Comparison of ENCODE assay signal across 1 cellular context in the genomic region with DNA sequence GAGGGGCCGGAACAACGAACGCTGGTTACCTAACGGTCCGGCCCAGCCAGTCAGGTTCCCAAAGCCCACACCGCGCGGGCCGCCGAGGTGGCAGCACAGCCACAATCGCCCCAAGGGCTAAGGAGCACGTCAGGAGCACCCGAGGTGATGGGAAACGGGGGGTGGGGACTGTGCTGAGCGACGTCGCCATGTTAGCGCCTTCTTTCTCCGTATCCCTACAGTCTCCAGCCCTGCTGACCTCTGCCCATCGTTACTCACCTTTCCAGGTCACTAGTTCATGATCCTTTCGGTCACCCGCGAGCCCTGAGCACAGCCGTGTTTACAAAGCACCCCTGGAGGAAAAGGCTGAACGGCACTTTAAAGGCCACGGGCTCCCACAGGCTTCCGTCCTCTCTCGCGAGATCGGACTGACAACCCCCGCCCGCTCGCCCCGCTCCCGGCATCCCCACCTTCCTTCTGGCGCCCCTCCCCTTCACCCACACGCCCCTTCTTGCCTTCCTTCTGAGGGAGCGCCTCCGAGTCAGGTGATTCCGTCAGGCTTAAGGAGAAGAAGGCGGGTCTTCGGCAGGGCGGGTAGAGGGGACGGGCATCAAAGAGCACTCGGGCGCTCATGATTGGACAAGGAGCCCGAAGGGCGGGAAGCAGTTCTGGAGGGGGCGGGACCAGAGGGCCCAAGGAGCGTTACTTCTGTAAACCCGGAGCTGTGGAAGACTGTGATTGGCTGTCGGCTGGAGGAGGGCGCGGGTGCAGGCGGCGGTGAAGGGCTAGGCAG.
TF ChIP-seq lines count a peak whose summit lies in the region.

A gene with protein sequence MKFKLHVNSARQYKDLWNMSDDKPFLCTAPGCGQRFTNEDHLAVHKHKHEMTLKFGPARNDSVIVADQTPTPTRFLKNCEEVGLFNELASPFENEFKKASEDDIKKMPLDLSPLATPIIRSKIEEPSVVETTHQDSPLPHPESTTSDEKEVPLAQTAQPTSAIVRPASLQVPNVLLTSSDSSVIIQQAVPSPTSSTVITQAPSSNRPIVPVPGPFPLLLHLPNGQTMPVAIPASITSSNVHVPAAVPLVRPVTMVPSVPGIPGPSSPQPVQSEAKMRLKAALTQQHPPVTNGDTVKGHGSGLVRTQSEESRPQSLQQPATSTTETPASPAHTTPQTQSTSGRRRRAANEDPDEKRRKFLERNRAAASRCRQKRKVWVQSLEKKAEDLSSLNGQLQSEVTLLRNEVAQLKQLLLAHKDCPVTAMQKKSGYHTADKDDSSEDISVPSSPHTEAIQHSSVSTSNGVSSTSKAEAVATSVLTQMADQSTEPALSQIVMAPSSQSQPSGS (minus strand): TSS at position 412 of the 772 bp plus-strand sequence. CDS start 31,760 bp downstream, outside the sequence.

TF ChIP-seq in HepG2, 621 proteins besides CTCF, POLR2A, EP300 and RAD21 (continued from another document and continues in another):
- TF ChIP-seq ZNF816 (CRISPR knock-in tag; IDR thresholded peaks at IDR 0.05; ENCODE audit: borderline replicate concordance) (no peak), ZNF878 (CRISPR knock-in tag; IDR thresholded peaks at IDR 0.05) (peak; percentile 92), RARG (CRISPR knock-in tag; IDR thresholded peaks at IDR 0.05; ENCODE audit: low read depth) (peak; percentile 79; the same call in 1 of the 2 replicates), RBM39 (IDR thresholded peaks at IDR 0.05; ENCODE audit: low read depth, low read length, poor library complexity, severe bottlenecking) (no peak), ZNF10 (CRISPR knock-in tag; IDR thresholded peaks at IDR 0.05; ENCODE audit: borderline replicate concordance, low read depth) (no peak), SRF (IDR thresholded peaks at IDR 0.05; ENCODE audit: low read depth, low read length) (no peak; the same call in 1 of the 2 replicates), POLR2AphosphoS2 (IDR thresholded peaks at IDR 0.05; ENCODE audit: low read depth, low read length) (peak; percentile 95), CEBPG (CRISPR knock-in tag; IDR thresholded peaks at IDR 0.05) (peak; percentile 26), KDM6A (CRISPR knock-in tag; IDR thresholded peaks at IDR 0.05; ENCODE audit: low read depth) (no peak), HOXA7 (CRISPR knock-in tag; IDR thresholded peaks at IDR 0.05) (no peak), AFF4 (CRISPR knock-in tag; IDR thresholded peaks at IDR 0.05) (peak; percentile 71; the same call in 1 of the 2 replicates), ZNF562 (CRISPR knock-in tag; IDR thresholded peaks at IDR 0.05; ENCODE audit: borderline replicate concordance) (no peak), HNRNPH1 (optimal IDR thresholded peaks at IDR 0.05; ENCODE audit: low read depth, low read length) (no peak), KDM5B (CRISPR knock-in tag; IDR thresholded peaks at IDR 0.05; ENCODE audit: borderline replicate concordance) (peak; percentile 80; the same call in 1 of the 2 replicates), XBP1 (CRISPR knock-in tag; IDR thresholded peaks at IDR 0.05) (no peak), ZNF598 (CRISPR knock-in tag; IDR thresholded peaks at IDR 0.05; ENCODE audit: borderline replicate concordance) (peak; percentile 86; the same call in 1 of the 2 replicates), RFX1 (IDR thresholded peaks at IDR 0.05) (no peak), ARNT2 (CRISPR knock-in tag; IDR thresholded peaks at IDR 0.05; ENCODE audit: low read depth) (peak; percentile 94), ZNF720 (CRISPR knock-in tag; IDR thresholded peaks at IDR 0.05) (0 out of 2 replicates have a peak, but pooled peaks have one; percentile 36), ZNF337 (CRISPR knock-in tag; IDR thresholded peaks at IDR 0.05; ENCODE audit: borderline replicate concordance, low read depth) (peak; percentile 81; the same call in 1 of the 2 replicates), CBX5 (CRISPR knock-in tag; IDR thresholded peaks at IDR 0.05; ENCODE audit: borderline replicate concordance) (0 out of 2 replicates have a peak, but pooled peaks have one; percentile 89), BHLHE40 (IDR thresholded peaks at IDR 0.05; ENCODE audit: low read length) (0 out of 2 replicates have a peak, but pooled peaks have one; percentile 23), CEBPB (IDR thresholded peaks at IDR 0.05; ENCODE audit: borderline replicate concordance, low read depth, low read length) (no peak), ZNF350 (CRISPR knock-in tag; IDR thresholded peaks at IDR 0.05; ENCODE audit: borderline replicate concordance, low read depth) (peak; percentile 74; the same call in 1 of the 2 replicates), POLR2AphosphoS5 (IDR thresholded peaks at IDR 0.05; ENCODE audit: low read depth, low read length) (peak; percentile 78; the same call in 1 of the 2 replicates), SNAPC2 (CRISPR knock-in tag; IDR thresholded peaks at IDR 0.05) (no peak; the same call in 1 of the 2 replicates), SMARCC2 (IDR thresholded peaks at IDR 0.05) (no peak), ZNF772 (CRISPR knock-in tag; IDR thresholded peaks at IDR 0.05) (peak; percentile 73), ELF3 (CRISPR knock-in tag; IDR thresholded peaks at IDR 0.05) (peak; percentile 87), TBP (CRISPR knock-in tag; IDR thresholded peaks at IDR 0.05) (no peak), LRRFIP1 (CRISPR knock-in tag; conservative IDR thresholded peaks at IDR 0.05) (no peak; the same call in 1 of the 2 replicates), ZBTB39 (CRISPR knock-in tag; IDR thresholded peaks at IDR 0.05) (no peak; the same call in 1 of the 2 replicates), PLRG1 (conservative IDR thresholded peaks at IDR 0.05) (no peak), RFX5 (IDR thresholded peaks at IDR 0.05; ENCODE audit: low read depth, low read length) (peak; percentile 40; the same call in 1 of the 2 replicates), RXRB (CRISPR knock-in tag; IDR thresholded peaks at IDR 0.05; ENCODE audit: borderline replicate concordance) (peak; percentile 35; the same call in 1 of the 2 replicates), HNF4A (CRISPR knock-in tag; IDR thresholded peaks at IDR 0.05) (peak; percentile 62), HIVEP1 (CRISPR knock-in tag; IDR thresholded peaks at IDR 0.05) (peak; percentile 58; the same call in 1 of the 2 replicates), ZFP36 (IDR thresholded peaks at IDR 0.05; ENCODE audit: borderline replicate concordance, low read depth, low read length, partially characterized antibody) (no peak), RFX3 (CRISPR knock-in tag; IDR thresholded peaks at IDR 0.05) (no peak), SAFB2 (CRISPR knock-in tag; IDR thresholded peaks at IDR 0.05; ENCODE audit: borderline replicate concordance, low read depth) (peak; percentile 60; the same call in 1 of the 2 replicates)
- TF ChIP-seq, protein P1, sequence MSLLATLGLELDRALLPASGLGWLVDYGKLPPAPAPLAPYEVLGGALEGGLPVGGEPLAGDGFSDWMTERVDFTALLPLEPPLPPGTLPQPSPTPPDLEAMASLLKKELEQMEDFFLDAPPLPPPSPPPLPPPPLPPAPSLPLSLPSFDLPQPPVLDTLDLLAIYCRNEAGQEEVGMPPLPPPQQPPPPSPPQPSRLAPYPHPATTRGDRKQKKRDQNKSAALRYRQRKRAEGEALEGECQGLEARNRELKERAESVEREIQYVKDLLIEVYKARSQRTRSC (CRISPR knock-in tag; IDR thresholded peaks at IDR 0.05; ENCODE audit: low read depth): 0 out of 2 replicates have a peak, but pooled peaks have one; percentile 68
- TF ChIP-seq, protein P2, sequence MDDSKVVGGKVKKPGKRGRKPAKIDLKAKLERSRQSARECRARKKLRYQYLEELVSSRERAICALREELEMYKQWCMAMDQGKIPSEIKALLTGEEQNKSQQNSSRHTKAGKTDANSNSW (CRISPR knock-in tag; IDR thresholded peaks at IDR 0.05; ENCODE audit: borderline replicate concordance): peak; percentile 71; the same call in 1 of the 2 replicates
- TF ChIP-seq, protein P3, sequence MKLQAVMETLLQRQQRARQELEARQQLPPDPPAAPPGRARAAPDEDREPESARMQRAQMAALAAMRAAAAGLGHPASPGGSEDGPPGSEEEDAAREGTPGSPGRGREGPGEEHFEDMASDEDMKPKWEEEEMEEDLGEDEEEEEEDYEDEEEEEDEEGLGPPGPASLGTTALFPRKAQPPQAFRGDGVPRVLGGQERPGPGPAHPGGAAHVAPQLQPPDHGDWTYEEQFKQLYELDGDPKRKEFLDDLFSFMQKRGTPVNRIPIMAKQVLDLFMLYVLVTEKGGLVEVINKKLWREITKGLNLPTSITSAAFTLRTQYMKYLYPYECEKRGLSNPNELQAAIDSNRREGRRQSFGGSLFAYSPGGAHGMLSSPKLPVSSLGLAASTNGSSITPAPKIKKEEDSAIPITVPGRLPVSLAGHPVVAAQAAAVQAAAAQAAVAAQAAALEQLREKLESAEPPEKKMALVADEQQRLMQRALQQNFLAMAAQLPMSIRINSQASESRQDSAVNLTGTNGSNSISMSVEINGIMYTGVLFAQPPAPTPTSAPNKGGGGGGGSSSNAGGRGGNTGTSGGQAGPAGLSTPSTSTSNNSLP (IDR thresholded peaks at IDR 0.05; ENCODE audit: low read depth, low read length): peak; percentile 41; the same call in 1 of the 2 replicates
- TF ChIP-seq, protein P4, sequence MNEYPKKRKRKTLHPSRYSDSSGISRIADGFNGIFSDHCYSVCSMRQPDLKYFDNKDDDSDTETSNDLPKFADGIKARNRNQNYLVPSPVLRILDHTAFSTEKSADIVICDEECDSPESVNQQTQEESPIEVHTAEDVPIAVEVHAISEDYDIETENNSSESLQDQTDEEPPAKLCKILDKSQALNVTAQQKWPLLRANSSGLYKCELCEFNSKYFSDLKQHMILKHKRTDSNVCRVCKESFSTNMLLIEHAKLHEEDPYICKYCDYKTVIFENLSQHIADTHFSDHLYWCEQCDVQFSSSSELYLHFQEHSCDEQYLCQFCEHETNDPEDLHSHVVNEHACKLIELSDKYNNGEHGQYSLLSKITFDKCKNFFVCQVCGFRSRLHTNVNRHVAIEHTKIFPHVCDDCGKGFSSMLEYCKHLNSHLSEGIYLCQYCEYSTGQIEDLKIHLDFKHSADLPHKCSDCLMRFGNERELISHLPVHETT (CRISPR knock-in tag; conservative IDR thresholded peaks at IDR 0.05): peak; percentile 79
- TF ChIP-seq, protein P5, sequence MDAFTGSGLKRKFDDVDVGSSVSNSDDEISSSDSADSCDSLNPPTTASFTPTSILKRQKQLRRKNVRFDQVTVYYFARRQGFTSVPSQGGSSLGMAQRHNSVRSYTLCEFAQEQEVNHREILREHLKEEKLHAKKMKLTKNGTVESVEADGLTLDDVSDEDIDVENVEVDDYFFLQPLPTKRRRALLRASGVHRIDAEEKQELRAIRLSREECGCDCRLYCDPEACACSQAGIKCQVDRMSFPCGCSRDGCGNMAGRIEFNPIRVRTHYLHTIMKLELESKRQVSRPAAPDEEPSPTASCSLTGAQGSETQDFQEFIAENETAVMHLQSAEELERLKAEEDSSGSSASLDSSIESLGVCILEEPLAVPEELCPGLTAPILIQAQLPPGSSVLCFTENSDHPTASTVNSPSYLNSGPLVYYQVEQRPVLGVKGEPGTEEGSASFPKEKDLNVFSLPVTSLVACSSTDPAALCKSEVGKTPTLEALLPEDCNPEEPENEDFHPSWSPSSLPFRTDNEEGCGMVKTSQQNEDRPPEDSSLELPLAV (CRISPR knock-in tag; conservative IDR thresholded peaks at IDR 0.05; ENCODE audit: low read depth): no peak
